1 cellular context compared by ENCODE assay signal in genomic region chr5:71891856-71892255, GRCh38.
TF ChIP-seq lines count a peak whose summit lies in the region.

No MANE protein-coding gene starts in this region.

TF ChIP-seq in SK-N-SH treated with all-trans-retinoic acid at 6 μM for 48 hours, 23 proteins besides CTCF, POLR2A, EP300 and RAD21 (continued from another document):
- TF ChIP-seq TSHZ2 (CRISPR knock-in tag; IDR thresholded peaks at IDR 0.05) (no peak; the same call in 1 of the 2 replicates), SNAI2 (CRISPR knock-in tag; IDR thresholded peaks at IDR 0.05) (no peak)
